In genomic region chr4:186247062-186247752, GRCh38 we compare ENCODE assay signal across 12 cellular contexts. TPM values are rescaled to one million over a fixed set of nuclear protein-coding genes. Genes with fewer than 3 reads are reported as not detected.
DNase-seq lines count a peak whose midpoint lies in the region; ATAC-seq and TF ChIP-seq lines count a peak whose summit lies in the region.
"Not testable (repeated sequence)": the region's sequence is repeated elsewhere in the genome, so short reads cannot be mapped to it uniquely, and the experiment has no call there.
"Had no signal": no experiment of that assay in that cellular context is flagged by ENCODE, and none has a peak within 500 bp of the region (broad histone marks: within the 10 kb centered on the region; RNA-seq: fewer than 3 reads in every experiment).

No MANE protein-coding gene starts in this region.

- not testable (repeated sequence) for DNase-seq in GM23338 (ENCODE audit: low spot score); iPS DF 6.9 (ENCODE audit: low read depth, low spot score)
- peak; percentile 31 for DNase-seq in WTC11 (ENCODE audit: low spot score)
- peak; percentile 63 for DNase-seq in mesendoderm

- H3K79me1 ChIP-seq in mesendoderm (ENCODE audit: low read length) = not testable (repeated sequence)

- not testable (repeated sequence) for H3K4me3 Mint-ChIP-seq in GM23338, WTC11

- peaks cover 13% of the 10 kb centered on the region for H3K27me3 Mint-ChIP-seq in GM23338 (ENCODE audit: insufficient read depth, low read depth, poor library complexity)
- H3K27me3 Mint-ChIP-seq in WTC11 (ENCODE audit: low read depth) = not testable (repeated sequence)

- H3K4me3 ChIP-seq in GM23338 (peak overlapping the region; percentile 57), HUES48 (ENCODE audit: low read depth, low read length) (peak overlapping the region; percentile 59), iPS DF 6.9 (ENCODE audit: low read length) (peak overlapping the region; percentile 41; the same call in 1 of the 2 replicates), iPS-18a (ENCODE audit: low read length) (peak overlapping the region; percentile 96), mesendoderm (ENCODE audit: low read length) (peak overlapping the region; percentile 45)

- H3K36me3 ChIP-seq in GM23338 (ENCODE audit: insufficient read depth); HUES48 (ENCODE audit: control insufficient read depth, insufficient read depth, low read length); iPS DF 6.9 (ENCODE audit: control insufficient read depth, insufficient read depth, low read length); mesendoderm (ENCODE audit: control insufficient read depth, insufficient read depth, low read length): not testable (repeated sequence)
- H3K36me3 ChIP-seq in iPS-18a (ENCODE audit: control insufficient read depth, low read depth, low read length) = peaks cover 20% of the 10 kb centered on the region

- peak overlapping the region; percentile 82 for H3K56ac ChIP-seq in mesendoderm (ENCODE audit: low read length)

- H3K27ac ChIP-seq in GM23338 (ENCODE audit: low read depth) (peak overlapping the region; percentile 98), HUES48 (ENCODE audit: low read depth, low read length) (peak overlapping the region; percentile 100), iPS-18a (ENCODE audit: low read length) (peak overlapping the region; percentile 92), mesendoderm (ENCODE audit: low read depth, low read length) (peak overlapping the region; percentile 83)
- H3K27ac ChIP-seq in iPS DF 6.9 (ENCODE audit: low read length) = not testable (repeated sequence)

- H3K9ac ChIP-seq in HUES48 (ENCODE audit: low read depth, low read length) (peak overlapping the region; percentile 85), iPS-18a (ENCODE audit: low read length) (peak overlapping the region; percentile 96), mesendoderm (ENCODE audit: low read length) (peak overlapping the region; percentile 71)

- not testable (repeated sequence) for TF ChIP-seq CTCF in GM23338 (conservative IDR thresholded peaks at IDR 0.05; ENCODE audit: low read depth in 2 of 2); WTC11 (IDR thresholded peaks at IDR 0.05)

- H3K27me3 ChIP-seq in GM23338 (ENCODE audit: insufficient read depth); HUES48 (ENCODE audit: control insufficient read depth, insufficient read depth, low read length); iPS DF 6.9 (ENCODE audit: control insufficient read depth, insufficient read depth, low read length); iPS-18a (ENCODE audit: control insufficient read depth, insufficient read depth, low read length); mesendoderm (ENCODE audit: insufficient read depth, low read length, poor library complexity): not testable (repeated sequence)

- H2BK15ac ChIP-seq in mesendoderm (replicated peaks; ENCODE audit: low read depth) = not testable (repeated sequence)

- CTCF ChIA-PET in WTC11 (lab: Charles Lee) = not testable (repeated sequence)

- H2AK5ac ChIP-seq in mesendoderm (ENCODE audit: low read length) = not testable (repeated sequence)

- not testable (repeated sequence) for H4K5ac ChIP-seq in mesendoderm (ENCODE audit: low read length)

- H4K8ac ChIP-seq in mesendoderm (ENCODE audit: low read depth, low read length) = not testable (repeated sequence)

- peak overlapping the region; percentile 36 for H2BK120ac ChIP-seq in mesendoderm (ENCODE audit: low read depth, low read length)

- peaks cover 11% of the 10 kb centered on the region for H3F3A ChIP-seq in GM23338 (replicated peaks; ENCODE audit: low read depth)

- no CpG with 5 or more reads among the region's 9 CpGs for WGBS in iPS DF 6.9 (ENCODE audit: insufficient coverage, insufficient read length)
- WGBS in mesendoderm (ENCODE audit: extremely low coverage, insufficient coverage, low lambda C conversion rate) = no CpG with 5 or more reads among the region's 9 CpGs

- H3K36me3 Mint-ChIP-seq in GM23338 (ENCODE audit: low read depth) = peaks cover 13% of the 10 kb centered on the region
- not testable (repeated sequence) for H3K36me3 Mint-ChIP-seq in WTC11

- H3K4me2 ChIP-seq in GM23338 = peak overlapping the region; percentile 66
- H3K4me2 ChIP-seq in mesendoderm (ENCODE audit: low read length) = not testable (repeated sequence)

- peaks cover 14% of the 10 kb centered on the region; the same call in 1 of the 2 replicates for H3K9me3 ChIP-seq in HUES48 (ENCODE audit: control insufficient read depth, insufficient read depth, low read length)
- H3K9me3 ChIP-seq in iPS DF 6.9 (ENCODE audit: control insufficient read depth, insufficient read depth, low read length); iPS-18a (ENCODE audit: control insufficient read depth, low read depth, low read length): not testable (repeated sequence)

- H3K79me2 ChIP-seq in GM23338 (replicated peaks; ENCODE audit: insufficient read depth) = peaks cover 37% of the 10 kb centered on the region
- H3K79me2 ChIP-seq in mesendoderm (ENCODE audit: control insufficient read depth, insufficient read depth, low read length) = peaks cover 12% of the 10 kb centered on the region

- H3K9me3 Mint-ChIP-seq in GM23338, WTC11: not testable (repeated sequence)

- H3K18ac ChIP-seq in mesendoderm (ENCODE audit: low read length) = peak overlapping the region; percentile 93

- H2BK5ac ChIP-seq in mesendoderm (ENCODE audit: low read length) = not testable (repeated sequence)

- H3K27ac Mint-ChIP-seq in GM23338 = peak overlapping the region; percentile 97
- not testable (repeated sequence) for H3K27ac Mint-ChIP-seq in WTC11

- not testable (repeated sequence) for H2AFZ ChIP-seq in GM23338

- H3K4ac ChIP-seq in mesendoderm (ENCODE audit: low read depth, low read length) = peak overlapping the region; percentile 99

- H3K23ac ChIP-seq in mesendoderm (ENCODE audit: low read length) = not testable (repeated sequence)

- ATAC-seq in GM23338 = peak; percentile 19
- ATAC-seq in WTC11 = not testable (repeated sequence)

- not testable (repeated sequence) for H3K9me2 ChIP-seq in GM23338 (ENCODE audit: insufficient read depth)

- H3K4me1 Mint-ChIP-seq in GM23338 = peaks cover 56% of the 10 kb centered on the region
- peaks cover 42% of the 10 kb centered on the region for H3K4me1 Mint-ChIP-seq in WTC11

- H4K20me1 ChIP-seq in GM23338 (replicated peaks; ENCODE audit: insufficient read depth) = not testable (repeated sequence)

- POLR2A ChIA-PET in WTC11 (lab: Charles Lee) = not testable (repeated sequence)

- H3K4me1 ChIP-seq in GM23338 (ENCODE audit: insufficient read depth) = peaks cover 31% of the 10 kb centered on the region
- peaks cover 50% of the 10 kb centered on the region for H3K4me1 ChIP-seq in HUES48 (ENCODE audit: control insufficient read depth, insufficient read depth, low read length)
- H3K4me1 ChIP-seq in iPS DF 6.9 (ENCODE audit: control insufficient read depth, insufficient read depth, low read length); mesendoderm (ENCODE audit: control insufficient read depth, low read depth, low read length): not testable (repeated sequence)
- H3K4me1 ChIP-seq in iPS-18a (ENCODE audit: control insufficient read depth, low read depth, low read length) = peaks cover 51% of the 10 kb centered on the region

TF ChIP-seq in GM23338, 12 proteins besides CTCF, POLR2A, EP300 and RAD21:
- TF ChIP-seq POLR2AphosphoS5 (IDR thresholded peaks at IDR 0.05; ENCODE audit: low read depth) = peak; percentile 76

TF ChIP-seq in WTC11, 78 proteins besides CTCF, POLR2A, EP300 and RAD21 (continues in another document):
- TF ChIP-seq USF1 (CRISPR knock-in tag; IDR thresholded peaks at IDR 0.05) = 0 out of 2 replicates have a peak, but pooled peaks have one; percentile 19

RNA-seq across cellular contexts. Expression of gene F11, which starts 18.8 kb away (rescaled TPM):
- 1.5 and 2.1 TPM in 2 replicates for total RNA-seq in GM23338 (2014; rRNA removed; shearing (Covaris generic))
- polyA plus RNA-seq in GM23338 (2016; fragmentation: Nextera tagmentation; extraction: Ambion mirVana) = 0.74 TPM in 1 of 2 replicates, not detected in the other
- 1.6 to 1.9 TPM (median 1.6 TPM) in 3 replicates for total RNA-seq in WTC11 (2021)
- 0.22 TPM for polyA plus RNA-seq in mesendoderm (2013, experiment 1 of 2)
- polyA plus RNA-seq in mesendoderm (2013, experiment 2 of 2) = 0.13 TPM
- total RNA-seq: CD4-positive, alpha-beta T cell; CD8-positive, alpha-beta memory T cell; G401; HFFc6 had no signal
- polyA plus RNA-seq: A549; CD14-positive monocyte; CD8-positive, alpha-beta memory T cell had no signal

RNA-seq across cellular contexts. Expression of gene KLKB1, which starts 19.9 kb away (rescaled TPM):
- 10.9 and 22.7 TPM in 2 replicates for total RNA-seq in GM23338 (2014; rRNA removed; shearing (Covaris generic))
- 6.2 and 8.6 TPM in 2 replicates for polyA plus RNA-seq in GM23338 (2016; fragmentation: Nextera tagmentation; extraction: Ambion mirVana)
- 9.8 to 10.1 TPM (median 10.1 TPM) in 3 replicates for total RNA-seq in WTC11 (2021)
- polyA plus RNA-seq in mesendoderm (2013, experiment 1 of 2) = 9.3 TPM
- polyA plus RNA-seq in mesendoderm (2013, experiment 2 of 2) = 9.3 TPM
- total RNA-seq: G401, HFFc6 had no signal
- polyA plus RNA-seq: CD14-positive monocyte; CD8-positive, alpha-beta memory T cell had no signal

RNA-seq across cellular contexts. Expression of gene CYP4V2, which starts 55.8 kb away (rescaled TPM):
- total RNA-seq in GM23338 (2014; rRNA removed; shearing (Covaris generic)) = 3.1 and 3.4 TPM in 2 replicates
- 1.4 and 1.5 TPM in 2 replicates for polyA plus RNA-seq in GM23338 (2016; fragmentation: Nextera tagmentation; extraction: Ambion mirVana)
- 2.0 to 3.1 TPM (median 2.2 TPM) in 3 replicates for total RNA-seq in WTC11 (2021)
- polyA plus RNA-seq in mesendoderm (2013, experiment 1 of 2) = 0.53 TPM
- polyA plus RNA-seq in mesendoderm (2013, experiment 2 of 2) = 0.50 TPM

Comparison
In these comparisons a context has a peak if more than half of its experiments do, and no peak if none do; other contexts are left out.
1. H3K4me3 ChIP-seq: peak in every context shown above with its lines; median percentile 96 in iPS-18a; 59 in HUES48; 57 in GM23338; 45 in mesendoderm; 41 in iPS DF 6.9.